23 cellular contexts compared by ENCODE assay signal in genomic region chr20:12695937-12696336, GRCh38.
DNase-seq lines count a peak whose midpoint lies in the region; ATAC-seq, FAIRE-seq and TF ChIP-seq lines count a peak whose summit lies in the region.
"Had no signal": no experiment of that assay in that cellular context is flagged by ENCODE, and none has a peak within 500 bp of the region (broad histone marks: within the 10 kb centered on the region; RNA-seq: fewer than 3 reads in every experiment).

No MANE protein-coding gene starts in this region.

- H3K4me3 Mint-ChIP-seq in endodermal cell: no peak overlapping the region
- H3K4me3 Mint-ChIP-seq: CD4-positive, CD25-positive, alpha-beta regulatory T cell; CD8-positive, alpha-beta memory T cell; IgD-negative memory B cell had no signal

- no peak for DNase-seq in HepG2 (ENCODE audit: low spot score)
- no peak for DNase-seq in right lobe of liver
- peak; percentile 20 for DNase-seq in SK-MEL-5 (ENCODE audit: low read depth, low spot score)
- peak; percentile 64 for DNase-seq in endodermal cell
- DNase-seq in mesendoderm: peak; percentile 25
- no peak for DNase-seq in occipital lobe (lab: John Stamatoyannopoulos, UW)
- DNase-seq in cortex of kidney (lab: John Stamatoyannopoulos, UW): no peak
- DNase-seq: BE2C; C1 segment of cervical spinal cord; CD4-positive, CD25-positive, alpha-beta regulatory T cell; CD8-positive, alpha-beta memory T cell; COR-L47; DMS153; DMS79; GDM1; GOT3; HCEC 1CT; KBM-7 had no signal

- no peaks in the 10 kb centered on the region for H3K27me3 Mint-ChIP-seq in endodermal cell (ENCODE audit: insufficient read depth)
- H3K27me3 Mint-ChIP-seq: CD4-positive, CD25-positive, alpha-beta regulatory T cell; CD8-positive, alpha-beta memory T cell; IgD-negative memory B cell had no signal

- no peak overlapping the region for H3K18ac ChIP-seq in mesendoderm (ENCODE audit: low read length)

- no peak overlapping the region for H3K4ac ChIP-seq in mesendoderm (ENCODE audit: low read depth, low read length)

- no peak overlapping the region for H2AK5ac ChIP-seq in mesendoderm (ENCODE audit: low read length)

- TF ChIP-seq CTCF in HepG2 (CRISPR knock-in tag; IDR thresholded peaks at IDR 0.05): no peak
- TF ChIP-seq CTCF in right lobe of liver (IDR thresholded peaks at IDR 0.05): no peak
- TF ChIP-seq CTCF in endodermal cell (conservative IDR thresholded peaks at IDR 0.05): peak; percentile 65

- H2BK5ac ChIP-seq in mesendoderm (ENCODE audit: low read length): no peak overlapping the region

- POLR2A ChIA-PET in HepG2 (lab: Yijun Ruan, JAX): no interaction called here

- no peak overlapping the region for H2AFZ ChIP-seq in HepG2 (ENCODE audit: low read length)

- no peaks in the 10 kb centered on the region for H3K9me3 Mint-ChIP-seq in endodermal cell

- H3K4me1 Mint-ChIP-seq in endodermal cell: peaks cover 2% of the 10 kb centered on the region
- H3K4me1 Mint-ChIP-seq: CD4-positive, CD25-positive, alpha-beta regulatory T cell; CD8-positive, alpha-beta memory T cell had no signal

- H3K23ac ChIP-seq in mesendoderm (ENCODE audit: low read length): no peak overlapping the region

- no peaks in the 10 kb centered on the region for H3K79me1 ChIP-seq in mesendoderm (ENCODE audit: low read length)

- no peak for TF ChIP-seq POLR2A in HepG2 (IDR thresholded peaks at IDR 0.05; ENCODE audit: insufficient read depth in 1 of 2, low read depth in 2 of 2, low read length in 2 of 2)
- no peak for TF ChIP-seq POLR2A in right lobe of liver (IDR thresholded peaks at IDR 0.05)

- no peaks in the 10 kb centered on the region for H4K20me1 ChIP-seq in HepG2 (ENCODE audit: insufficient read depth, low read length)

- FAIRE-seq in HepG2 (lab: Jason Lieb, UNC): peak; percentile 12
- FAIRE-seq: GM12892, GM18507, HTR-8/SVneo had no signal

- H4K5ac ChIP-seq in mesendoderm (ENCODE audit: low read length): no peak overlapping the region

- H3K9me3 ChIP-seq in HepG2 (ENCODE audit: low read length): no peaks in the 10 kb centered on the region
- no peaks in the 10 kb centered on the region for H3K9me3 ChIP-seq in right lobe of liver
- no peaks in the 10 kb centered on the region for H3K9me3 ChIP-seq in endodermal cell (ENCODE audit: control insufficient read depth, low read length)
- H3K9me3 ChIP-seq: BE2C had no signal

- H3K36me3 Mint-ChIP-seq in endodermal cell (ENCODE audit: low read depth): no peaks in the 10 kb centered on the region
- H3K36me3 Mint-ChIP-seq: CD4-positive, CD25-positive, alpha-beta regulatory T cell; IgD-negative memory B cell had no signal

- WGBS in HepG2 (ENCODE audit: low lambda C conversion rate): 21% methylated on average over 3 of the region's 3 CpGs
- WGBS in right lobe of liver (ENCODE audit: insufficient coverage, low coverage, low lambda C conversion rate, missing lambda C conversion rate): 48% methylated on average over 3 of the region's 3 CpGs
- WGBS in endodermal cell (ENCODE audit: insufficient coverage in 1 of 2, insufficient read length in 1 of 2), 2 experiments: 87 to 100% methylated on average over 2 to 3 of the region's 3 CpGs
- WGBS in mesendoderm (ENCODE audit: extremely low coverage, insufficient coverage, low lambda C conversion rate): no CpG with 5 or more reads among the region's 3 CpGs

- H3K4me1 ChIP-seq in HepG2 (ENCODE audit: insufficient read depth, low read length): no peaks in the 10 kb centered on the region
- H3K4me1 ChIP-seq in right lobe of liver: no peaks in the 10 kb centered on the region
- no peaks in the 10 kb centered on the region for H3K4me1 ChIP-seq in endodermal cell (ENCODE audit: control insufficient read depth, insufficient read depth, low read length)
- H3K4me1 ChIP-seq in mesendoderm (ENCODE audit: control insufficient read depth, low read depth, low read length): no peaks in the 10 kb centered on the region

- CTCF ChIA-PET in HepG2 (lab: Yijun Ruan, JAX; ENCODE audit: low intra/inter-chr PET ratio, low total read pairs): no interaction called here

- no peak overlapping the region for H3K4me3 ChIP-seq in HepG2 (replicated peaks in 1 of 3; ENCODE audit: insufficient read depth in 1 of 3, low read depth in 2 of 3, low read length in 3 of 3)
- H3K4me3 ChIP-seq in right lobe of liver: no peak overlapping the region
- no peak overlapping the region for H3K4me3 ChIP-seq in endodermal cell (ENCODE audit: low read length)
- no peak overlapping the region for H3K4me3 ChIP-seq in mesendoderm (ENCODE audit: low read length)

- no peak overlapping the region for H3K56ac ChIP-seq in mesendoderm (ENCODE audit: low read length)

- H2BK15ac ChIP-seq in mesendoderm (replicated peaks; ENCODE audit: low read depth): no peak overlapping the region

- H3K36me3 ChIP-seq in HepG2 (replicated peaks in 1 of 2; ENCODE audit: control insufficient read depth in 1 of 2, insufficient read depth in 2 of 2, low read length in 2 of 2) (no peaks in the 10 kb centered on the region), right lobe of liver (no peaks in the 10 kb centered on the region), endodermal cell (ENCODE audit: control insufficient read depth, insufficient read depth, low read length) (no peaks in the 10 kb centered on the region), mesendoderm (ENCODE audit: control insufficient read depth, insufficient read depth, low read length) (no peaks in the 10 kb centered on the region)
- H3K36me3 ChIP-seq: BE2C had no signal

- H3K9ac ChIP-seq in HepG2 (ENCODE audit: insufficient read depth, low read depth, low read length) (no peak overlapping the region), endodermal cell (ENCODE audit: extremely low read depth, low read length, poor library complexity, severe bottlenecking) (no peak overlapping the region), mesendoderm (ENCODE audit: low read length) (no peak overlapping the region)

- no peak overlapping the region for H3K27ac ChIP-seq in HepG2 (ENCODE audit: extremely low read length, insufficient read depth, low read length)
- H3K27ac ChIP-seq in right lobe of liver: no peak overlapping the region
- H3K27ac ChIP-seq in endodermal cell (ENCODE audit: low read depth, low read length): no peak overlapping the region
- no peak overlapping the region for H3K27ac ChIP-seq in mesendoderm (ENCODE audit: low read depth, low read length)

- H3K27ac Mint-ChIP-seq in endodermal cell: no peak overlapping the region
- H3K27ac Mint-ChIP-seq: CD4-positive, CD25-positive, alpha-beta regulatory T cell; CD8-positive, alpha-beta memory T cell; IgD-negative memory B cell had no signal

- H4K8ac ChIP-seq in mesendoderm (ENCODE audit: low read depth, low read length): no peak overlapping the region

- intact Hi-C loops in HepG2 (cut with micrococcal nuclease; ENCODE audit: unreplicated experiment): no loop called here
- intact Hi-C loops in right lobe of liver (cut with DNase I): no loop called here

- in situ Hi-C loops in HepG2 (cut with HindIII; ENCODE audit: extremely low pct_ligation_motif_present, low pct_unique_long_range_greater_than_20kb): no loop called here
- in situ Hi-C loops in SK-MEL-5 (cut with HindIII; ENCODE audit: low pct_unique_long_range_greater_than_20kb, low sequenced_read_pairs): no loop called here

- ATAC-seq in HepG2 (peak; percentile 65), right lobe of liver (no peak), GM18867 (IDR thresholded peaks at IDR 0.05; ENCODE audit: unreplicated experiment) (no peak)

- H3K27me3 ChIP-seq in HepG2 (ENCODE audit: control insufficient read depth in 1 of 2, insufficient read depth in 2 of 2, low read length in 2 of 2) (no peaks in the 10 kb centered on the region), right lobe of liver (no peaks in the 10 kb centered on the region), endodermal cell (ENCODE audit: control insufficient read depth, insufficient read depth, low read length, poor library complexity, severe bottlenecking) (no peaks in the 10 kb centered on the region), mesendoderm (ENCODE audit: insufficient read depth, low read length, poor library complexity) (no peaks in the 10 kb centered on the region)
- H3K27me3 ChIP-seq: BE2C had no signal

- TF ChIP-seq RAD21 in HepG2 (CRISPR knock-in tag; IDR thresholded peaks at IDR 0.05): no peak

- no TSS peak for BruUV-seq in HepG2 (replicated peaks; lab: Mats Ljungman, UMichigan)

- TF ChIP-seq EP300 in HepG2 (IDR thresholded peaks at IDR 0.05; ENCODE audit: low read depth in 2 of 2, low read length in 2 of 2): no peak
- TF ChIP-seq EP300 in HepG2 (CRISPR knock-in tag; IDR thresholded peaks at IDR 0.05; ENCODE audit: borderline replicate concordance): no peak

- no peaks in the 10 kb centered on the region for H3K79me2 ChIP-seq in HepG2 (ENCODE audit: insufficient read depth, low read length)
- no peaks in the 10 kb centered on the region for H3K79me2 ChIP-seq in mesendoderm (ENCODE audit: control insufficient read depth, insufficient read depth, low read length)

- H3K4me2 ChIP-seq in HepG2 (ENCODE audit: low read depth, low read length) (no peak overlapping the region), mesendoderm (ENCODE audit: low read length) (no peak overlapping the region)

- no peak overlapping the region for H2BK120ac ChIP-seq in mesendoderm (ENCODE audit: low read depth, low read length)

TF ChIP-seq in HepG2, 621 proteins besides CTCF, POLR2A, EP300 and RAD21 (continues in another document):
- TF ChIP-seq SETDB1 (CRISPR knock-in tag; IDR thresholded peaks at IDR 0.05; ENCODE audit: borderline replicate concordance) (no peak), ZNF512 (CRISPR knock-in tag; IDR thresholded peaks at IDR 0.05) (no peak), AKAP8 (CRISPR knock-in tag; IDR thresholded peaks at IDR 0.05) (no peak), BORCS8-MEF2B (CRISPR knock-in tag; IDR thresholded peaks at IDR 0.05) (no peak)

Comparison
In these comparisons a context has a peak if more than half of its experiments do, and no peak if none do; other contexts are left out.
1. DNase-seq: peak in SK-MEL-5 (single experiment), endodermal cell (single experiment) and mesendoderm (single experiment); none in HepG2 (single experiment), right lobe of liver (0 of 3), occipital lobe (single experiment) and cortex of kidney (single experiment).